Comparison of ENCODE assay signal across 8 cellular contexts in the genomic region with DNA sequence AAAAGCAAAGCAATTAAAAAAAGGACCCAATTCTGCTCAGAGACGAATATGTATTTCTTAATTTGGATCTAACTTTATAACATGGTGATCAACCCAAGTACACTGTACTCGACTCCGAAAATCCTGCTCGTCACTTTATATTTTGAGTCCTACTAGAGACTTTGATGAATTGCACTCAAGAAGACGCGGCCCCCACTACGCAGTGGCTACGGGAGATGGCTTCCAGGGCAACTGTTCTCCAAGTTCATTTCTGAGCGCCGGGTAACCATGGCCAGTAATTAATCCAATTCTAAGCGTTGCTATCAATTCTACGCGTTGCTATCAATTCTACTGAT. TPM values are rescaled to one million over a fixed set of nuclear protein-coding genes. Genes with fewer than 3 reads are reported as not detected.
A peak's percentile ranks its signal among the peaks of the same experiment; 100 is the strongest.
DNase-seq lines count a peak whose midpoint lies in the region; ATAC-seq, FAIRE-seq and TF ChIP-seq lines count a peak whose summit lies in the region.

No MANE protein-coding gene starts in this region.

- peaks cover 37% of the 10 kb centered on the region for H3K4me1 Mint-ChIP-seq in activated T-cell treated with anti-CD3 and anti-CD28 coated beads, Interleukin-2, amount 50 U/mL, for 24 hours (ENCODE audit: low read depth)

- H3K4me3 Mint-ChIP-seq in activated T-cell treated with anti-CD3 and anti-CD28 coated beads, Interleukin-2, amount 50 U/mL, for 24 hours: peak overlapping the region; percentile 91

- H3K79me2 ChIP-seq in trophoblast cell (ENCODE audit: control insufficient read depth, insufficient read depth, low read length, poor library complexity): peaks cover 14% of the 10 kb centered on the region

- H2BK120ac ChIP-seq in trophoblast cell (ENCODE audit: insufficient read depth, low read length, poor library complexity): no peak overlapping the region

- H2AK5ac ChIP-seq in trophoblast cell (ENCODE audit: low read length): no peak overlapping the region

- H3K27me3 ChIP-seq in trophoblast cell (ENCODE audit: insufficient read depth, low read length): no peaks in the 10 kb centered on the region

- H3K27me3 Mint-ChIP-seq in activated T-cell treated with anti-CD3 and anti-CD28 coated beads, Interleukin-2, amount 50 U/mL, for 24 hours: no peaks in the 10 kb centered on the region

- H3K14ac ChIP-seq in trophoblast cell (ENCODE audit: low read length): no peak overlapping the region

- H2AFZ ChIP-seq in trophoblast cell (ENCODE audit: insufficient read depth, low read length, poor library complexity): no peak overlapping the region

- DNase-seq in GM12892 (ENCODE audit: insufficient read length): no peak
- peak; percentile 15 for DNase-seq in HuH-7.5 (ENCODE audit: low spot score)
- DNase-seq in activated T-cell treated with anti-CD3 and anti-CD28 coated beads, Interleukin-2, amount 50 U/mL, for 24 hours: no peak
- peak; percentile 7 for DNase-seq in globus pallidus (ENCODE audit: low spot score)
- DNase-seq in trophoblast cell: no peak
- no peak for DNase-seq in GF-D8 (lab: John Stamatoyannopoulos, UW)
- DNase-seq in SHP77 treated with DMSO at 0.1 percent for 48 hours (lab: John Stamatoyannopoulos, UW): no peak

- no peak overlapping the region for H2BK5ac ChIP-seq in trophoblast cell (ENCODE audit: low read depth, low read length, poor library complexity)

- no CpG with 5 or more reads among the region's 13 CpGs for WGBS in trophoblast cell (ENCODE audit: extremely low coverage, insufficient coverage, insufficient read length)

- no peak overlapping the region for H3K23ac ChIP-seq in trophoblast cell (ENCODE audit: low read length)

- peak overlapping the region; percentile 92 for H3K18ac ChIP-seq in trophoblast cell (ENCODE audit: low read length)

- ATAC-seq in GM21717 (IDR thresholded peaks at IDR 0.05; ENCODE audit: unreplicated experiment): peak; percentile 35

- no peaks in the 10 kb centered on the region for H3K9me3 ChIP-seq in trophoblast cell (ENCODE audit: insufficient read depth, low read depth, low read length)

- no peak overlapping the region for H3K27ac ChIP-seq in trophoblast cell (ENCODE audit: low read depth, low read length)

- no peak overlapping the region for H4K91ac ChIP-seq in trophoblast cell (ENCODE audit: low read depth, low read length)

- H3K79me1 ChIP-seq in trophoblast cell (ENCODE audit: low read length): peaks cover 4% of the 10 kb centered on the region

- H3K27ac Mint-ChIP-seq in activated T-cell treated with anti-CD3 and anti-CD28 coated beads, Interleukin-2, amount 50 U/mL, for 24 hours: peak overlapping the region; percentile 95

- H4K12ac ChIP-seq in trophoblast cell (ENCODE audit: low read depth, low read length): no peak overlapping the region

- TF ChIP-seq POLR2A in GM12892 (IDR thresholded peaks at IDR 0.05; ENCODE audit: low read depth, low read length): no peak

- H4K8ac ChIP-seq in trophoblast cell (ENCODE audit: low read depth, low read length): peak overlapping the region; percentile 98

- H3K9ac ChIP-seq in trophoblast cell (ENCODE audit: low read length): peak overlapping the region; percentile 85

- no peaks in the 10 kb centered on the region for H3K9me3 Mint-ChIP-seq in activated T-cell treated with anti-CD3 and anti-CD28 coated beads, Interleukin-2, amount 50 U/mL, for 24 hours

- H3K36me3 Mint-ChIP-seq in activated T-cell treated with anti-CD3 and anti-CD28 coated beads, Interleukin-2, amount 50 U/mL, for 24 hours (ENCODE audit: low read depth): peaks cover 42% of the 10 kb centered on the region

- H3K36me3 ChIP-seq in trophoblast cell (ENCODE audit: control insufficient read depth in 1 of 2, insufficient read depth in 2 of 2, low read length in 2 of 2): peaks cover 4 to 5% of the 10 kb centered on the region in 2 experiments

- peak overlapping the region; percentile 58 for H3K4me2 ChIP-seq in trophoblast cell (ENCODE audit: low read length)

- no peak overlapping the region for H2BK12ac ChIP-seq in trophoblast cell (ENCODE audit: low read length)

- peak overlapping the region; percentile 52 for H3K4ac ChIP-seq in trophoblast cell (ENCODE audit: low read depth, low read length)

- peak; percentile 24 for FAIRE-seq in GM12892 (lab: Jason Lieb, UNC)

- H3K4me1 ChIP-seq in trophoblast cell (ENCODE audit: control insufficient read depth in 1 of 2, insufficient read depth in 2 of 2, low read length in 2 of 2): peaks cover 0 to 4% of the 10 kb centered on the region in 2 experiments

- H3K4me3 ChIP-seq in trophoblast cell (ENCODE audit: low read depth, low read length): peak overlapping the region; percentile 97

RNA-seq across cellular contexts. Expression of a gene that starts 0.7 kb away (rescaled TPM):
- polyA plus RNA-seq in GM12892 (2012; ENCODE audit: missing spikeins): 38.8 TPM
- polyA plus RNA-seq in trophoblast cell (2013): 86.7 and 88.4 TPM in 2 replicates

RNA-seq across cellular contexts. Expression of a gene that starts 46.7 kb away (rescaled TPM):
- not detected for polyA plus RNA-seq in GM12892 (2012; ENCODE audit: missing spikeins)
- polyA plus RNA-seq in trophoblast cell (2013): not detected in 2 replicates

RNA-seq across cellular contexts. Expression of a gene that starts 58.2 kb away (rescaled TPM):
- polyA plus RNA-seq in GM12892 (2012; ENCODE audit: missing spikeins): 78.5 TPM
- polyA plus RNA-seq in trophoblast cell (2013): 76.5 and 81.2 TPM in 2 replicates

RNA-seq across cellular contexts. Expression of a gene that starts 59.6 kb away (rescaled TPM):
- 35.6 TPM for polyA plus RNA-seq in GM12892 (2012; ENCODE audit: missing spikeins)
- 54.1 and 59.4 TPM in 2 replicates for polyA plus RNA-seq in trophoblast cell (2013)

Comparison
In these comparisons a context has a peak if more than half of its experiments do, and no peak if none do; other contexts are left out.
1. DNase-seq: peak in HuH-7.5 (single experiment) and globus pallidus (single experiment); none in GM12892 (single experiment), activated T-cell treated with anti-CD3 and anti-CD28 coated beads, Interleukin-2, amount 50 U/mL, for 24 hours (single experiment), trophoblast cell (0 of 2), GF-D8 (single experiment) and SHP77 treated with DMSO at 0.1 percent for 48 hours (single experiment).